In the genomic region with DNA sequence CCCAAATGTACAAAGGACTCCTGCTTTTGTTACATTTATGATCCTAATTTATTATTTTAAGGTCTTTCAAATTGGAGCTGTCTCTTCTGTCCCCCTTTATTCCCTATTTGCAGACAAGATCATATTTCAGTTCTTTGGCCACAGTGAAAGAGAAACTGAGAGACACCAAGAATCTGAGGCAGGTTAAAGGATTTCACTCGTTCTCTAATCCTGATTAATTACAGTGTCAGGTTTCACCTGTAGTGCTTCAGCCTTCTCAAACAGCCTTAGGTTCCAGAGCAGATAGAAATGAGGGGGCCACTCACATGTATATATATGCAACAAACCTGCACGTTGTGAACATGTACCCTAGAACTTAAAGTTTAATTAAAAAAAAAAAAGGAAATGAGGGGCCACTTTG, we compare ENCODE assay signal across 5 cellular contexts. TPM values are rescaled to one million over a fixed set of nuclear protein-coding genes. Genes with fewer than 3 reads are reported as not detected.
"Had no signal": no experiment of that assay in that cellular context is flagged by ENCODE, and none has a peak within 500 bp of the region (broad histone marks: within the 10 kb centered on the region; RNA-seq: fewer than 3 reads in every experiment).

No MANE protein-coding gene starts in this region.

RNA-seq across cellular contexts. Expression of a gene that starts 24.7 kb away (rescaled TPM):
- total RNA-seq: activated CD4-positive, alpha-beta memory T cell treated with anti-CD3 and anti-CD28 coated beads, Interleukin-2, amount 10 ng/mL, durations not matched to agents 7 days and 5 days; activated CD8-positive, alpha-beta memory T cell treated with anti-CD3 and anti-CD28 coated beads, Interleukin-2, amount 10 ng/mL, durations not matched to agents 7 days and 5 days; cerebellum; M059J; Right ventricle myocardium superior had no signal
